ENCODE assay signal across 33 cellular contexts in genomic region chr13:97710797-97711196, GRCh38.
"Had no signal": no experiment of that assay in that cellular context is flagged by ENCODE, and none has a peak within 500 bp of the region (broad histone marks: within the 10 kb centered on the region; RNA-seq: fewer than 3 reads in every experiment).

No MANE protein-coding gene starts in this region.

- H3K9me3 ChIP-seq: MG63, Peyer's patch had no signal

- H3K4me1 ChIP-seq: ascending aorta, Peyer's patch had no signal

- H3K36me3 ChIP-seq: ascending aorta, MG63, Peyer's patch, WERI-Rb-1 had no signal

- H3K27ac ChIP-seq: ascending aorta, Peyer's patch, RWPE1, WERI-Rb-1 had no signal

- H3K27me3 ChIP-seq: ascending aorta, MG63, Peyer's patch had no signal

- ATAC-seq: activated CD8-positive, alpha-beta T cell treated with anti-CD3 and anti-CD28 coated beads for 36 hours; PC-3; Right ventricle myocardium inferior; SK-N-SH treated with all-trans-retinoic acid at 6 μM for 48 hours had no signal

- DNase-seq: activated CD4-positive, alpha-beta T cell treated with anti-CD3 and anti-CD28 coated beads, Interleukin-2, amount 10 ng/mL, durations not matched to agents 24 days and 14 days; activated CD4-positive, alpha-beta T cell treated with anti-CD3 and anti-CD28 coated beads, Interleukin-2, amount 50 U/mL, for 4 hours; activated CD4-positive, CD25-positive, alpha-beta regulatory T cell; activated CD8-positive, alpha-beta T cell treated with anti-CD3 and anti-CD28 coated beads for 36 hours; activated gamma-delta T cell; activated naive CD4-positive, alpha-beta T cell treated with Interleukin-2 at 50 U/mL for 16 hours; activated naive CD8-positive, alpha-beta T cell treated with anti-CD3 and anti-CD28 coated beads, Interleukin-2, amount 10 ng/mL, durations not matched to agents 7 days and 5 days; activated T-cell treated with anti-CD3 and anti-CD28 coated beads, Interleukin-2, amount 50 U/mL, for 24 hours; amygdala; Karpas-422; KBM-7; MG63; NCI-H1105; NCI-H1417 treated with DMSO at 0.1 percent for 48 hours; NCI-H1694; NCI-H1930; NCI-H2081 treated with DMSO at 0.1 percent for 48 hours; NCI-H2171; NCI-H510A; NCI-H526; NCI-H748 treated with DMSO at 0.1 percent for 48 hours; NK-92 treated with Interleukin-12 subunit alpha and Interleukin-12 subunit beta, amount 100 ng/mL, for 24 hours; PC-3; Peyer's patch; SIG-M5; T-helper 1 cell; T-helper 2 cell; T-helper 9 cell; WERI-Rb-1 had no signal

- H3K4me3 ChIP-seq: ascending aorta, MG63, Peyer's patch had no signal
